Comparison of ENCODE assay signal across 1 cellular context in genomic region chr3:10011644-10012043, GRCh38.
TF ChIP-seq lines count a peak whose summit lies in the region.

No MANE protein-coding gene starts in this region.

TF ChIP-seq in IMR-90, 13 proteins besides CTCF, POLR2A, EP300 and RAD21 (continued from another document):
- TF ChIP-seq, protein P1, sequence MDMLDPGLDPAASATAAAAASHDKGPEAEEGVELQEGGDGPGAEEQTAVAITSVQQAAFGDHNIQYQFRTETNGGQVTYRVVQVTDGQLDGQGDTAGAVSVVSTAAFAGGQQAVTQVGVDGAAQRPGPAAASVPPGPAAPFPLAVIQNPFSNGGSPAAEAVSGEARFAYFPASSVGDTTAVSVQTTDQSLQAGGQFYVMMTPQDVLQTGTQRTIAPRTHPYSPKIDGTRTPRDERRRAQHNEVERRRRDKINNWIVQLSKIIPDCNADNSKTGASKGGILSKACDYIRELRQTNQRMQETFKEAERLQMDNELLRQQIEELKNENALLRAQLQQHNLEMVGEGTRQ (IDR thresholded peaks at IDR 0.05; ENCODE audit: low read depth, low read length), result no peak
- no peak for TF ChIP-seq CEBPB (IDR thresholded peaks at IDR 0.05; ENCODE audit: low read depth, low read length)
- no peak for TF ChIP-seq RCOR1 (IDR thresholded peaks at IDR 0.05; ENCODE audit: insufficient replicate concordance, low read length)
- TF ChIP-seq MAZ (IDR thresholded peaks at IDR 0.05; ENCODE audit: borderline replicate concordance, low read depth, low read length), result no peak
- TF ChIP-seq ELK1 (IDR thresholded peaks at IDR 0.05; ENCODE audit: borderline replicate concordance, low read depth, low read length), result no peak
- no peak for TF ChIP-seq MXI1 (IDR thresholded peaks at IDR 0.05; ENCODE audit: borderline replicate concordance, low read depth, low read length)
- TF ChIP-seq SMC3 (IDR thresholded peaks at IDR 0.05; ENCODE audit: low read depth, low read length), result no peak
- TF ChIP-seq RFX5 (IDR thresholded peaks at IDR 0.05; ENCODE audit: low read depth, low read length), result no peak
- no peak for TF ChIP-seq BHLHE40 (IDR thresholded peaks at IDR 0.05; ENCODE audit: low read depth, low read length)
TF ChIP-seq in IMR-90: peak in this region for 0.
